ENCODE assay signal across 8 cellular contexts in genomic region chr22:24245010-24245409, GRCh38. TPM values are rescaled to one million over a fixed set of nuclear protein-coding genes. Genes with fewer than 3 reads are reported as not detected.
DNase-seq lines count a peak whose midpoint lies in the region; ATAC-seq and TF ChIP-seq lines count a peak whose summit lies in the region.
"Not testable (repeated sequence)": the region's sequence is repeated elsewhere in the genome, so short reads cannot be mapped to it uniquely, and the experiment has no call there.

A gene with protein sequence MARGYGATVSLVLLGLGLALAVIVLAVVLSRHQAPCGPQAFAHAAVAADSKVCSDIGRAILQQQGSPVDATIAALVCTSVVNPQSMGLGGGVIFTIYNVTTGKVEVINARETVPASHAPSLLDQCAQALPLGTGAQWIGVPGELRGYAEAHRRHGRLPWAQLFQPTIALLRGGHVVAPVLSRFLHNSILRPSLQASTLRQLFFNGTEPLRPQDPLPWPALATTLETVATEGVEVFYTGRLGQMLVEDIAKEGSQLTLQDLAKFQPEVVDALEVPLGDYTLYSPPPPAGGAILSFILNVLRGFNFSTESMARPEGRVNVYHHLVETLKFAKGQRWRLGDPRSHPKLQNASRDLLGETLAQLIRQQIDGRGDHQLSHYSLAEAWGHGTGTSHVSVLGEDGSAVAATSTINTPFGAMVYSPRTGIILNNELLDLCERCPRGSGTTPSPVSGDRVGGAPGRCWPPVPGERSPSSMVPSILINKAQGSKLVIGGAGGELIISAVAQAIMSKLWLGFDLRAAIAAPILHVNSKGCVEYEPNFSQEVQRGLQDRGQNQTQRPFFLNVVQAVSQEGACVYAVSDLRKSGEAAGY (minus strand): TSS chr22:24245082. CDS start chr22:24244725, 357 bp downstream.

- H3K4ac ChIP-seq in trophoblast cell (ENCODE audit: low read depth, low read length), result peak within 1 kb of the TSS; percentile 37

- peak within 1 kb of the TSS; percentile 75 for H4K91ac ChIP-seq in trophoblast cell (ENCODE audit: low read depth, low read length)

- peak within 1 kb of the TSS; percentile 53 for H3K18ac ChIP-seq in trophoblast cell (ENCODE audit: low read length)

- peak within 1 kb of the TSS; percentile 29 for H2BK120ac ChIP-seq in trophoblast cell (ENCODE audit: insufficient read depth, low read length, poor library complexity)

- not testable (repeated sequence) for ATAC-seq in right lobe of liver

- peak within 1 kb of the TSS in 9 of 11 experiments; percentile 27 to 87 (median 75); a peak in 16 of 22 replicates for H3K27ac ChIP-seq in BLaER1 treated with 17β-estradiol and CSF1 and Interleukin-3, amounts not matched to agents 10 nM and 100 nM
- H3K27ac ChIP-seq in right lobe of liver (peak within 1 kb of the TSS in 1 of 3 donors; percentile 16), trophoblast cell (ENCODE audit: low read depth, low read length) (peak within 1 kb of the TSS; percentile 60), temporal lobe (ENCODE audit: low read depth, low read length) (peak within 1 kb of the TSS; percentile 38)

- H3K36me3 Mint-ChIP-seq in activated CD4-positive, alpha-beta T cell treated with anti-CD3 and anti-CD28 coated beads, Interleukin-2, amount 10 ng/mL, durations not matched to agents 24 days and 14 days (ENCODE audit: low read depth); MCF 10A (ENCODE audit: insufficient read depth, unreplicated experiment): not testable (repeated sequence)

- no CpG with 5 or more reads among the region's 12 CpGs for WGBS in right lobe of liver (ENCODE audit: insufficient coverage, low coverage, low lambda C conversion rate, missing lambda C conversion rate)
- no CpG with 5 or more reads among the region's 12 CpGs for WGBS in trophoblast cell (ENCODE audit: extremely low coverage, insufficient coverage, insufficient read length)

- peak within 1 kb of the TSS in 9 of 11 experiments; percentile 60 to 81 (median 67); a peak in 14 of 22 replicates for H3K9ac ChIP-seq in BLaER1 treated with 17β-estradiol and CSF1 and Interleukin-3, amounts not matched to agents 10 nM and 100 nM
- not testable (repeated sequence) for H3K9ac ChIP-seq in trophoblast cell (ENCODE audit: low read length)

- DNase-seq in NCI-H2171 treated with DMSO at 0.1 percent for 48 hours (lab: John Stamatoyannopoulos, UW), result peak; percentile 12
- not testable (repeated sequence) for DNase-seq in activated CD4-positive, alpha-beta T cell treated with anti-CD3 and anti-CD28 coated beads, Interleukin-2, amount 10 ng/mL, durations not matched to agents 24 days and 14 days; right lobe of liver; trophoblast cell
- peak; percentile 74 for DNase-seq in MCF 10A (ENCODE audit: unreplicated experiment)
- peak; percentile 79 for DNase-seq in fibroblast of pulmonary artery (ENCODE audit: low read depth)

- not testable (repeated sequence) for H4K12ac ChIP-seq in trophoblast cell (ENCODE audit: low read depth, low read length)

- not testable (repeated sequence) for H3K23ac ChIP-seq in trophoblast cell (ENCODE audit: low read length)

- intact Hi-C loops in activated CD4-positive, alpha-beta T cell treated with anti-CD3 and anti-CD28 coated beads, Interleukin-2, amount 10 ng/mL, durations not matched to agents 24 days and 14 days (cut with micrococcal nuclease), result loop anchor here (10.0 kb wide), 1 partner anchor 260 kb away; the partner anchor contains the start of gene GSTT2
- intact Hi-C loops in MCF 10A (cut with micrococcal nuclease), result loop anchor here (1.0 to 10.0 kb wide), 2 partner anchors 56 to 260 kb away; partner anchors contain the start of gene GSTT2
- intact Hi-C loops in right lobe of liver (cut with DNase I), result not testable (repeated sequence)

- CTCF ChIA-PET in MCF 10A (lab: Yijun Ruan, JAX), result interaction anchor here (2.2 kb wide), 1 partner anchor 55 kb away, joined by 8 read pairs; no protein-coding TSS in a partner anchor

- peak within 1 kb of the TSS; percentile 56 for H4K8ac ChIP-seq in trophoblast cell (ENCODE audit: low read depth, low read length)

- not testable (repeated sequence) for H3K9me3 Mint-ChIP-seq in activated CD4-positive, alpha-beta T cell treated with anti-CD3 and anti-CD28 coated beads, Interleukin-2, amount 10 ng/mL, durations not matched to agents 24 days and 14 days; MCF 10A (ENCODE audit: unreplicated experiment)

- TF ChIP-seq CTCF in MCF 10A (IDR thresholded peaks at IDR 0.05; ENCODE audit: unreplicated experiment); fibroblast of pulmonary artery (IDR thresholded peaks at IDR 0.05; ENCODE audit: low read length, missing control alignments); right lobe of liver (IDR thresholded peaks at IDR 0.05): not testable (repeated sequence)

- peak within 1 kb of the TSS; percentile 17 for H3K27ac Mint-ChIP-seq in activated CD4-positive, alpha-beta T cell treated with anti-CD3 and anti-CD28 coated beads, Interleukin-2, amount 10 ng/mL, durations not matched to agents 24 days and 14 days
- H3K27ac Mint-ChIP-seq in MCF 10A (ENCODE audit: low read depth, unreplicated experiment), result peak within 1 kb of the TSS; percentile 57

- peak within 1 kb of the TSS in 8 of 10 experiments; percentile 41 to 76 (median 58); a peak in 15 of 20 replicates for H3K4me3 ChIP-seq in BLaER1 treated with 17β-estradiol and CSF1 and Interleukin-3, amounts not matched to agents 10 nM and 100 nM
- peak within 1 kb of the TSS; percentile 71 for H3K4me3 ChIP-seq in fibroblast of pulmonary artery (replicated peaks; ENCODE audit: low read depth, low read length)
- H3K4me3 ChIP-seq in right lobe of liver, result peak within 1 kb of the TSS in 2 of 3 donors; percentile 4 to 7
- H3K4me3 ChIP-seq in trophoblast cell (ENCODE audit: low read depth, low read length), result peak within 1 kb of the TSS; percentile 37

- H3K79me2 ChIP-seq in trophoblast cell (ENCODE audit: control insufficient read depth, insufficient read depth, low read length, poor library complexity), result not testable (repeated sequence)

- not testable (repeated sequence) for BruUV-seq in MCF 10A (replicated peaks; lab: Mats Ljungman, UMichigan)

- peak within 1 kb of the TSS; percentile 1 for H3K4me3 Mint-ChIP-seq in activated CD4-positive, alpha-beta T cell treated with anti-CD3 and anti-CD28 coated beads, Interleukin-2, amount 10 ng/mL, durations not matched to agents 24 days and 14 days
- H3K4me3 Mint-ChIP-seq in MCF 10A (ENCODE audit: unreplicated experiment), result peak within 1 kb of the TSS; percentile 64

- H3K4me2 ChIP-seq in BLaER1 treated with 17β-estradiol and CSF1 and Interleukin-3, amounts not matched to agents 10 nM and 100 nM, result peak within 1 kb of the TSS; percentile 87 to 98 (median 94)
- H3K4me2 ChIP-seq in trophoblast cell (ENCODE audit: low read length), result not testable (repeated sequence)

- H2AFZ ChIP-seq in trophoblast cell (ENCODE audit: insufficient read depth, low read length, poor library complexity), result peak within 1 kb of the TSS; percentile 20

- peak within 1 kb of the TSS; percentile 23 for H2AK5ac ChIP-seq in trophoblast cell (ENCODE audit: low read length)

- H3K79me1 ChIP-seq in trophoblast cell (ENCODE audit: low read length), result peaks cover 25% of the 10 kb centered on the region

- H3K27me3 ChIP-seq in BLaER1 treated with 17β-estradiol and CSF1 and Interleukin-3, amounts not matched to agents 10 nM and 100 nM; right lobe of liver; trophoblast cell (ENCODE audit: insufficient read depth, low read length): not testable (repeated sequence)

- POLR2A ChIA-PET in MCF 10A (lab: Yijun Ruan, JAX), result not testable (repeated sequence)

- peak within 1 kb of the TSS; percentile 56 for H3K14ac ChIP-seq in trophoblast cell (ENCODE audit: low read length)

- H3K27me3 Mint-ChIP-seq in activated CD4-positive, alpha-beta T cell treated with anti-CD3 and anti-CD28 coated beads, Interleukin-2, amount 10 ng/mL, durations not matched to agents 24 days and 14 days; MCF 10A (ENCODE audit: insufficient read depth, unreplicated experiment): not testable (repeated sequence)

- peak within 1 kb of the TSS; percentile 32 for H2BK5ac ChIP-seq in trophoblast cell (ENCODE audit: low read depth, low read length, poor library complexity)

- H3K9me3 ChIP-seq in BLaER1 treated with 17β-estradiol and CSF1 and Interleukin-3, amounts not matched to agents 10 nM and 100 nM (replicated peaks in 1 of 11); right lobe of liver; trophoblast cell (ENCODE audit: insufficient read depth, low read depth, low read length): not testable (repeated sequence)

- peaks cover 54 to 79% (median 73%) of the 10 kb centered on the region in 10 experiments for H3K4me1 ChIP-seq in BLaER1 treated with 17β-estradiol and CSF1 and Interleukin-3, amounts not matched to agents 10 nM and 100 nM
- H3K4me1 ChIP-seq in right lobe of liver, result not testable (repeated sequence)
- peaks cover 32 to 35% of the 10 kb centered on the region in 2 experiments for H3K4me1 ChIP-seq in trophoblast cell (ENCODE audit: control insufficient read depth in 1 of 2, insufficient read depth in 2 of 2, low read length in 2 of 2)

- peaks cover 32% of the 10 kb centered on the region for H3K4me1 Mint-ChIP-seq in activated CD4-positive, alpha-beta T cell treated with anti-CD3 and anti-CD28 coated beads, Interleukin-2, amount 10 ng/mL, durations not matched to agents 24 days and 14 days
- peaks cover 33% of the 10 kb centered on the region for H3K4me1 Mint-ChIP-seq in MCF 10A (ENCODE audit: insufficient read depth, unreplicated experiment)

- TF ChIP-seq POLR2A in right lobe of liver (IDR thresholded peaks at IDR 0.05), result not testable (repeated sequence)

- H2BK12ac ChIP-seq in trophoblast cell (ENCODE audit: low read length), result peak within 1 kb of the TSS; percentile 44

- H3K36me3 ChIP-seq in BLaER1 treated with 17β-estradiol and CSF1 and Interleukin-3, amounts not matched to agents 10 nM and 100 nM; right lobe of liver; trophoblast cell (ENCODE audit: control insufficient read depth in 1 of 2, insufficient read depth in 2 of 2, low read length in 2 of 2): not testable (repeated sequence)

- H4K20me1 ChIP-seq in BLaER1 treated with 17β-estradiol and CSF1 and Interleukin-3, amounts not matched to agents 10 nM and 100 nM, result not testable (repeated sequence)

RNA-seq across cellular contexts. Expression of the gene that starts here (rescaled TPM):
- 0.07 TPM in 1 of 2 replicates, not detected in the other for total RNA-seq in activated CD4-positive, alpha-beta T cell treated with anti-CD3 and anti-CD28 coated beads, Interleukin-2, amount 10 ng/mL, durations not matched to agents 24 days and 14 days
- total RNA-seq in MCF 10A (2022) (31.5 and 34.6 TPM in 2 replicates), right lobe of liver (10 to 100 TPM in 5 of 6 experiments, 1 to 10 TPM in 1; 8.5 to 34.7 (median 22.0) TPM), temporal lobe (2.0 TPM)
- 8.2 and 9.1 TPM in 2 replicates for polyA plus RNA-seq in trophoblast cell (2013)

Comparison
In these comparisons a context has a peak if more than half of its experiments do, and no peak if none do; other contexts are left out.
1. H3K4me3 ChIP-seq: peak in every context shown above with its lines; median percentile 71 in fibroblast of pulmonary artery; 58 in BLaER1 treated with 17β-estradiol and CSF1 and Interleukin-3, amounts not matched to agents 10 nM and 100 nM; 37 in trophoblast cell; 6 in right lobe of liver.